10 cellular contexts compared by ENCODE assay signal in genomic region chr7:43645699-43646226, GRCh38.
DNase-seq lines count a peak whose midpoint lies in the region; ATAC-seq and TF ChIP-seq lines count a peak whose summit lies in the region.
"Had no signal": no experiment of that assay in that cellular context is flagged by ENCODE, and none has a peak within 500 bp of the region (broad histone marks: within the 10 kb centered on the region; RNA-seq: fewer than 3 reads in every experiment).

No MANE protein-coding gene starts in this region.

- H3K27me3 ChIP-seq in GM23248 (replicated peaks; ENCODE audit: insufficient read depth) (no peaks in the 10 kb centered on the region), skeletal muscle tissue (ENCODE audit: control insufficient read depth in 3 of 3, insufficient read depth in 3 of 3, low read length in 3 of 3) (no peaks in the 10 kb centered on the region)

- in situ Hi-C loops in GM23248 (cut with MboI) = no loop called here

- peaks cover 23% of the 10 kb centered on the region for H3K79me2 ChIP-seq in GM23248 (ENCODE audit: insufficient read depth)
- H3K79me2 ChIP-seq: parathyroid adenoma had no signal

- DNase-seq in GM23248 = no peak
- DNase-seq in epithelial cell of prostate (ENCODE audit: low read depth, low spot score) = no peak
- no peak for DNase-seq in cerebellum (ENCODE audit: low spot score)
- no peak for DNase-seq in NCI-H2081 (lab: John Stamatoyannopoulos, UW)
- no peak for DNase-seq in lower leg skin (ENCODE audit: low spot score in 2 of 2)
- no peak for DNase-seq in ureter (ENCODE audit: low spot score)
- DNase-seq: activated effector memory CD4-positive, alpha-beta T cell treated with Interleukin-2 at 50 U/mL for 16 hours had no signal

- H2AFZ ChIP-seq in GM23248 = no peak overlapping the region
- H2AFZ ChIP-seq: parathyroid adenoma had no signal

- no peaks in the 10 kb centered on the region for H4K20me1 ChIP-seq in GM23248 (ENCODE audit: insufficient read depth)

- no peak for TF ChIP-seq POLR2A in lower leg skin (IDR thresholded peaks at IDR 0.05)

- H3K4me1 ChIP-seq in GM23248 (ENCODE audit: insufficient read depth) (peaks cover 53% of the 10 kb centered on the region), skeletal muscle tissue (ENCODE audit: control insufficient read depth in 3 of 3, insufficient read depth in 3 of 3, low read length in 3 of 3) (peaks cover 44 to 53% (median 52%) of the 10 kb centered on the region in 3 donors)
- H3K4me1 ChIP-seq: parathyroid adenoma had no signal

- no peaks in the 10 kb centered on the region for H3K9me2 ChIP-seq in GM23248 (ENCODE audit: insufficient read depth)

- intact Hi-C loops in lower leg skin (cut with DNase I; ENCODE audit: low total_unique reads) = no loop called here

- no peak for ATAC-seq in SK-N-SH treated with all-trans-retinoic acid at 6 μM for 48 hours

- H3K9ac ChIP-seq in GM23248 (peak overlapping the region; percentile 88), skeletal muscle tissue (ENCODE audit: low read depth in 1 of 3, low read length in 3 of 3) (no peak overlapping the region)
- H3K9ac ChIP-seq: parathyroid adenoma had no signal

- H3K36me3 ChIP-seq in GM23248 (ENCODE audit: low read depth) (peaks cover 1% of the 10 kb centered on the region; the same call in 1 of the 2 replicates), skeletal muscle tissue (ENCODE audit: control insufficient read depth in 3 of 3, insufficient read depth in 3 of 3, low read length in 3 of 3) (peaks cover 13 to 16% (median 16%) of the 10 kb centered on the region in 3 donors)

- no peak for TF ChIP-seq CTCF in lower leg skin (IDR thresholded peaks at IDR 0.05)

- H3K27ac ChIP-seq in GM23248 (peak overlapping the region; percentile 99), epithelial cell of prostate (peak overlapping the region; percentile 99), skeletal muscle tissue (ENCODE audit: low read depth, low read length) (peak overlapping the region; percentile 76)
- H3K27ac ChIP-seq: parathyroid adenoma had no signal

- H3K4me3 ChIP-seq in GM23248 (peak overlapping the region; percentile 53; the same call in 1 of the 2 replicates), skeletal muscle tissue (ENCODE audit: low read length in 3 of 3) (no peak overlapping the region), lower leg skin (ENCODE audit: low read depth, poor library complexity, severe bottlenecking) (no peak overlapping the region)

- WGBS in GM23248 (ENCODE audit: low coverage in 1 of 2, low lambda C conversion rate in 2 of 2, missing lambda C conversion rate in 2 of 2), 2 experiments = 94 to 98% methylated on average over 3 of the region's 3 CpGs
- 87 to 91% methylated on average over 3 of the region's 3 CpGs for WGBS in lower leg skin, 2 donors

- H3K9me3 ChIP-seq in GM23248 (ENCODE audit: low read depth) = no peaks in the 10 kb centered on the region
- no peaks in the 10 kb centered on the region for H3K9me3 ChIP-seq in skeletal muscle tissue (ENCODE audit: control insufficient read depth in 3 of 3, low read length in 3 of 3)

- peak overlapping the region; percentile 76 for H3K4me2 ChIP-seq in GM23248 (ENCODE audit: unreplicated experiment)

- H3F3A ChIP-seq in GM23248 (ENCODE audit: insufficient read depth) = peaks cover 78% of the 10 kb centered on the region

TF ChIP-seq in SK-N-SH treated with all-trans-retinoic acid at 6 μM for 48 hours, 23 proteins besides CTCF, POLR2A, EP300 and RAD21:
- no peak for TF ChIP-seq TSHZ2 (CRISPR knock-in tag; IDR thresholded peaks at IDR 0.05)
- peak; percentile 47; the same call in 1 of the 2 replicates for TF ChIP-seq ZC3H10 (CRISPR knock-in tag; IDR thresholded peaks at IDR 0.05)
